ENCODE assay signal across 22 cellular contexts in the genomic region with DNA sequence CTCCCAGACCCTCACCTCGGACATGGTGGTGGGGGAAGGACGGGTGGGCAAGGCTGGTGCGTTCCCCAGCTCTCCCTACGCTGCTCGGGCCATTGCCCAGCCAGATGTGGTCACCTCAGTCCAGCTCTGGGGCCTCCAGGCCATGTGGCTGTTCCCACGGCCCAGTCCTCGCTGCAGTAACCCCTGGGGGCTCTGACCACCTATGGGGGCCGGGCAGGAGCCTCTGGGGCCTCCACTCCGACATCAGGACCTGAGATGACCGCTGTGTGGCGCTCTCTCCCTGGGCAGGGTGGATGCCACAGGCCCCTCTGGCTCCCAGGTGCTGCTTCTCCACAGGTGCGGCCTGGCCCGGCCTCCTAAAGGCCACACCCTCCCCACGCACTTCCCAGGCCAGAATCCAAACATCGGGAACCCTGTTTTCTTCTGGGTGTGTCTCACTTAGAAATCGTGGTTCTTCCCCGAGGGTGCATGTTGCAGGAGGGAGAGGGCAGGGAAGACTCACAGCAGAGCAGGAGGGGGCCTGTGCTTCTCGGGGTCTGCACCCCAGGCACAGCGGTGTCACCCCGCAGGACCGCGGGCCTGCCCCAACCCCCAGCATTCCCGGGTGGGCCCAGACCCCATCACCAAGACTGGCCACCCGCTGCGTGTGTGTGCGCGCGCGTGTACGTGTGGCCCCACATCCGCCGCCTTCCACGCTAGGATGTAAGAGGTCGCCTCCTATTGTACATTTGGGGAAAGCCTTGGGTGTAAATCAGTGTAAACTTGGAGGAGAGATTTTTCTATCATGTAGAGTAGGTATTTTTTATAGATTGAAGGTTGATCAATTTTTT. TPM values are rescaled to one million over a fixed set of nuclear protein-coding genes. Genes with fewer than 3 reads are reported as not detected.
DNase-seq lines count a peak whose midpoint lies in the region; ATAC-seq, FAIRE-seq and TF ChIP-seq lines count a peak whose summit lies in the region.
"Had no signal": no experiment of that assay in that cellular context is flagged by ENCODE, and none has a peak within 500 bp of the region (broad histone marks: within the 10 kb centered on the region; RNA-seq: fewer than 3 reads in every experiment).

No MANE protein-coding gene starts in this region.

- H3K4me1 Mint-ChIP-seq in activated CD4-positive, alpha-beta memory T cell treated with anti-CD3 and anti-CD28 coated beads for 36 hours (ENCODE audit: low read depth) = peaks cover 23% of the 10 kb centered on the region

- H3K14ac ChIP-seq in IMR-90 (replicated peaks; ENCODE audit: low read depth, low read length) = no peak overlapping the region

- H3K4me2 ChIP-seq in IMR-90 (ENCODE audit: low read depth, low read length) = no peak overlapping the region
- no peak overlapping the region for H3K4me2 ChIP-seq in endothelial cell of umbilical vein (ENCODE audit: insufficient read depth, low read length)

- H3K36me3 ChIP-seq in BJ (ENCODE audit: control insufficient read depth, insufficient read depth, low read length) (peaks cover 21% of the 10 kb centered on the region), IMR-90 (ENCODE audit: control insufficient read depth, insufficient read depth, low read length) (peaks cover 32% of the 10 kb centered on the region), endothelial cell of umbilical vein (ENCODE audit: control insufficient read depth in 2 of 2, extremely low read depth in 1 of 2, insufficient read depth in 2 of 2, low read length in 2 of 2) (peaks cover 0 to 17% of the 10 kb centered on the region in 2 experiments), mesodermal cell (ENCODE audit: control insufficient read depth, insufficient read depth, low read length) (peaks cover 33% of the 10 kb centered on the region)

- H3K79me1 ChIP-seq in IMR-90 (ENCODE audit: low read depth in 1 of 2, low read length in 2 of 2) = peaks cover 7 to 43% of the 10 kb centered on the region in 2 experiments; a peak in 2 of 4 replicates

- H2AK5ac ChIP-seq in IMR-90 (ENCODE audit: low read depth, low read length) = no peak overlapping the region

- H3K4me1 ChIP-seq in IMR-90 (ENCODE audit: control insufficient read depth, insufficient read depth, low read length) = peaks cover 15% of the 10 kb centered on the region
- peaks cover 18% of the 10 kb centered on the region for H3K4me1 ChIP-seq in endothelial cell of umbilical vein (ENCODE audit: control insufficient read depth, extremely low read depth, insufficient read depth, low read length)
- peaks cover 14% of the 10 kb centered on the region for H3K4me1 ChIP-seq in mesodermal cell (ENCODE audit: control insufficient read depth, insufficient read depth, low read length, poor library complexity, severe bottlenecking)

- WGBS in IMR-90 (ENCODE audit: extremely low coverage in 2 of 2, insufficient read length in 1 of 2), 2 experiments = 91% methylated on average over 6 of the region's 34 CpGs; no CpG with 5 or more reads in 1 of the 2 experiments
- 90 to 94% methylated on average over 21 to 28 of the region's 34 CpGs for WGBS in mesodermal cell (ENCODE audit: insufficient coverage in 2 of 2), 2 experiments

- DNase-seq in BJ (ENCODE audit: low read depth) (no peak), IMR-90 (no peak), endothelial cell of umbilical vein (ENCODE audit: low read depth, low spot score) (no peak), left cardiac atrium (no peak)
- DNase-seq in activated CD4-positive, alpha-beta memory T cell treated with anti-CD3 and anti-CD28 coated beads for 36 hours = no peak
- DNase-seq: activated T-cell treated with anti-CD3 and anti-CD28 coated beads, Interleukin-2, amount 50 U/mL, for 48 hours; CD8-positive, alpha-beta T cell; effector CD4-positive, alpha-beta T cell; naive thymus-derived CD8-positive, alpha-beta T cell; NCI-H2029 treated with DMSO at 0.1 percent for 48 hours; NCI-H510A treated with DMSO at 0.1 percent for 48 hours; stimulated activated naive CD4-positive, alpha-beta T cell treated with Interleukin-2 at 50 U/mL for 16 hours had no signal

- 0 out of 2 replicates have a peak, but pooled peaks have one; percentile 6 for TF ChIP-seq CTCF in BJ (IDR thresholded peaks at IDR 0.05; ENCODE audit: insufficient read depth, low read depth, low read length)
- TF ChIP-seq CTCF in IMR-90 (conservative IDR thresholded peaks at IDR 0.05; ENCODE audit: low read depth, low read length) = no peak
- peak in 1 of 2 donors; percentile 14 for TF ChIP-seq CTCF in endothelial cell of umbilical vein (IDR thresholded peaks at IDR 0.05; ENCODE audit: extremely low read depth in 1 of 2, insufficient read depth in 1 of 2, low read depth in 1 of 2, low read length in 2 of 2)

- peaks cover 3% of the 10 kb centered on the region for H3K36me3 Mint-ChIP-seq in activated CD4-positive, alpha-beta memory T cell treated with anti-CD3 and anti-CD28 coated beads for 36 hours
- H3K36me3 Mint-ChIP-seq: naive thymus-derived CD8-positive, alpha-beta T cell had no signal

- H2BK120ac ChIP-seq in IMR-90 (ENCODE audit: low read depth, low read length) = no peak overlapping the region

- H3K27me3 ChIP-seq in BJ (ENCODE audit: control insufficient read depth, insufficient read depth, low read length) (no peaks in the 10 kb centered on the region), IMR-90 (ENCODE audit: control insufficient read depth, insufficient read depth, low read length) (no peaks in the 10 kb centered on the region), endothelial cell of umbilical vein (ENCODE audit: control insufficient read depth in 2 of 2, insufficient read depth in 2 of 2, low read length in 2 of 2) (no peaks in the 10 kb centered on the region)

- no peak overlapping the region for H3K4me3 Mint-ChIP-seq in activated CD4-positive, alpha-beta memory T cell treated with anti-CD3 and anti-CD28 coated beads for 36 hours
- H3K4me3 Mint-ChIP-seq: activated naive CD8-positive, alpha-beta T cell; CD8-positive, alpha-beta T cell; naive thymus-derived CD8-positive, alpha-beta T cell had no signal

- TF ChIP-seq POLR2A in IMR-90 (IDR thresholded peaks at IDR 0.05; ENCODE audit: low read depth, low read length) (no peak), endothelial cell of umbilical vein (IDR thresholded peaks at IDR 0.05; ENCODE audit: low read depth, low read length) (no peak)

- no peak for FAIRE-seq in endothelial cell of umbilical vein (lab: Jason Lieb, UNC)
- FAIRE-seq: GM12878, TTC549 had no signal

- no peak overlapping the region for H3K23ac ChIP-seq in IMR-90 (ENCODE audit: low read depth, low read length)

- H3K9me3 Mint-ChIP-seq in activated CD4-positive, alpha-beta memory T cell treated with anti-CD3 and anti-CD28 coated beads for 36 hours = no peaks in the 10 kb centered on the region
- H3K9me3 Mint-ChIP-seq: CD8-positive, alpha-beta T cell; naive thymus-derived CD8-positive, alpha-beta T cell had no signal

- H3K18ac ChIP-seq in IMR-90 (ENCODE audit: low read depth, low read length) = no peak overlapping the region

- no peak overlapping the region for H2BK15ac ChIP-seq in IMR-90 (ENCODE audit: low read depth, low read length)

- peaks cover 7% of the 10 kb centered on the region for H3K79me2 ChIP-seq in endothelial cell of umbilical vein (ENCODE audit: control insufficient read depth, insufficient read depth, low read length)

- H3K9ac ChIP-seq in IMR-90 (ENCODE audit: low read depth, low read length) = no peak overlapping the region
- H3K9ac ChIP-seq in endothelial cell of umbilical vein (replicated peaks; ENCODE audit: extremely low read depth, insufficient read depth, low read length) = no peak overlapping the region

- CTCF ChIA-PET in BJ (lab: Yijun Ruan, JAX) (interaction anchor here (0.8 kb wide), 1 partner anchor 34 kb away, joined by 3 read pairs; no protein-coding TSS in a partner anchor), IMR-90 (lab: Yijun Ruan, JAX) (interaction anchor here (0.5 kb wide), 1 partner anchor 162 kb away, joined by 3 read pairs; no protein-coding TSS in a partner anchor), endothelial cell of umbilical vein (lab: Charles Lee) (no interaction called here)
- CTCF ChIA-PET in activated CD4-positive, alpha-beta memory T cell treated with anti-CD3 and anti-CD28 coated beads for 36 hours (lab: Charles Lee) = no interaction called here

- intact Hi-C loops in IMR-90 (cut with micrococcal nuclease) (no loop called here), endothelial cell of umbilical vein (cut with micrococcal nuclease) (no loop called here), left cardiac atrium (cut with DNase I) (no loop called here)
- intact Hi-C loops in activated CD4-positive, alpha-beta memory T cell treated with anti-CD3 and anti-CD28 coated beads for 36 hours (cut with micrococcal nuclease) = no loop called here

- no peaks in the 10 kb centered on the region for H3K9me3 ChIP-seq in IMR-90 (ENCODE audit: control insufficient read depth, insufficient read depth, low read length)
- no peaks in the 10 kb centered on the region for H3K9me3 ChIP-seq in endothelial cell of umbilical vein (replicated peaks; ENCODE audit: control insufficient read depth, insufficient read depth, low read length)
- no peaks in the 10 kb centered on the region for H3K9me3 ChIP-seq in mesodermal cell (ENCODE audit: control insufficient read depth, low read length)

- H2AK9ac ChIP-seq in IMR-90 (replicated peaks; ENCODE audit: low read depth, low read length, poor library complexity) = peak overlapping the region; percentile 76

- TF ChIP-seq RAD21 in IMR-90 (IDR thresholded peaks at IDR 0.05; ENCODE audit: low read length) = no peak

- H2BK5ac ChIP-seq in IMR-90 (ENCODE audit: low read depth, low read length, poor library complexity, severe bottlenecking) = no peak overlapping the region

- no peak for ATAC-seq in IMR-90 (ENCODE audit: low read depth)
- no peak for ATAC-seq in HG03432 (IDR thresholded peaks at IDR 0.05; ENCODE audit: unreplicated experiment)
- ATAC-seq in HG02763 (IDR thresholded peaks at IDR 0.05; ENCODE audit: unreplicated experiment) = no peak
- ATAC-seq in left cardiac atrium = no peak
- ATAC-seq: CD8-positive, alpha-beta T cell; GM12878; naive thymus-derived CD8-positive, alpha-beta T cell; SK-N-SH treated with all-trans-retinoic acid at 6 μM for 48 hours had no signal

- H3K27me3 Mint-ChIP-seq in activated CD4-positive, alpha-beta memory T cell treated with anti-CD3 and anti-CD28 coated beads for 36 hours = no peaks in the 10 kb centered on the region
- H3K27me3 Mint-ChIP-seq: activated naive CD8-positive, alpha-beta T cell; naive thymus-derived CD8-positive, alpha-beta T cell had no signal

- H4K8ac ChIP-seq in IMR-90 (ENCODE audit: low read depth in 2 of 2, low read length in 2 of 2) = no peak overlapping the region

- peaks cover 34% of the 10 kb centered on the region for H4K20me1 ChIP-seq in IMR-90 (ENCODE audit: insufficient read depth, low read length)
- H4K20me1 ChIP-seq in endothelial cell of umbilical vein (replicated peaks; ENCODE audit: control insufficient read depth, extremely low read depth, insufficient read depth, low read length) = no peaks in the 10 kb centered on the region

- dilution Hi-C loops in IMR-90 (cut with HindIII; ENCODE audit: low sequenced_read_pairs, unreplicated experiment) (no loop called here), endothelial cell of umbilical vein (cut with MboI; ENCODE audit: extremely low pct_ligation_motif_present, low sequenced_read_pairs) (no loop called here)

- in situ Hi-C loops in IMR-90 (cut with MboI; ENCODE audit: low sequenced_read_pairs) = no loop called here

- H3K27ac Mint-ChIP-seq in activated CD4-positive, alpha-beta memory T cell treated with anti-CD3 and anti-CD28 coated beads for 36 hours = no peak overlapping the region
- H3K27ac Mint-ChIP-seq: activated naive CD8-positive, alpha-beta T cell; CD8-positive, alpha-beta T cell; naive thymus-derived CD8-positive, alpha-beta T cell had no signal

- H3K27ac ChIP-seq in IMR-90 (ENCODE audit: insufficient read depth, low read length) (no peak overlapping the region), endothelial cell of umbilical vein (ENCODE audit: insufficient read depth, low read depth, low read length) (no peak overlapping the region), mesodermal cell (ENCODE audit: low read depth, low read length, severe bottlenecking) (peak overlapping the region; percentile 23)

- POLR2A ChIA-PET in BJ (lab: Charles Lee) = no interaction called here
- POLR2A ChIA-PET in IMR-90 (lab: Charles Lee; ENCODE audit: unreplicated experiment) = no interaction called here
- POLR2A ChIA-PET in endothelial cell of umbilical vein (lab: Charles Lee) = interaction anchor here (0.5 kb wide), 1 partner anchor 119 kb away, joined by 3 read pairs; no protein-coding TSS in a partner anchor
- POLR2A ChIA-PET in activated CD4-positive, alpha-beta memory T cell treated with anti-CD3 and anti-CD28 coated beads for 36 hours (lab: Charles Lee) = no interaction called here

- no peak overlapping the region for H3K4me3 ChIP-seq in BJ (ENCODE audit: low read depth, low read length)
- no peak overlapping the region for H3K4me3 ChIP-seq in IMR-90 (ENCODE audit: insufficient read depth, low read depth, low read length)
- H3K4me3 ChIP-seq in endothelial cell of umbilical vein (replicated peaks in 1 of 3; ENCODE audit: insufficient read depth in 1 of 3, low read depth in 1 of 3, low read length in 3 of 3) = no peak overlapping the region
- no peak overlapping the region for H3K4me3 ChIP-seq in mesodermal cell (ENCODE audit: extremely low read depth, insufficient read depth, low read length, poor library complexity, severe bottlenecking)
- H3K4me3 ChIP-seq: GM12878 had no signal

- H3K9me1 ChIP-seq in IMR-90 (ENCODE audit: insufficient read depth, low read length) = peaks cover 6% of the 10 kb centered on the region; the same call in 1 of the 2 replicates
- no peaks in the 10 kb centered on the region for H3K9me1 ChIP-seq in endothelial cell of umbilical vein (replicated peaks; ENCODE audit: control insufficient read depth, extremely low read depth, insufficient read depth, low read length)

- no TSS peak for BruUV-seq in IMR-90 (replicated peaks; lab: Mats Ljungman, UMichigan)
- BruUV-seq in endothelial cell of umbilical vein (replicated peaks; lab: Mats Ljungman, UMichigan) = TSS peak; percentile 45

- no peak overlapping the region for H4K5ac ChIP-seq in IMR-90 (ENCODE audit: low read depth, low read length)

- no peak overlapping the region for H4K91ac ChIP-seq in IMR-90 (ENCODE audit: insufficient read depth, low read depth, low read length)

- H2AFZ ChIP-seq in IMR-90 (replicated peaks; ENCODE audit: low read length, poor library complexity) = peak overlapping the region; percentile 21
- no peak overlapping the region for H2AFZ ChIP-seq in endothelial cell of umbilical vein (ENCODE audit: low read depth, low read length)

- H2BK20ac ChIP-seq in IMR-90 (ENCODE audit: low read depth, low read length) = no peak overlapping the region

- no peak overlapping the region for H3K56ac ChIP-seq in IMR-90 (ENCODE audit: extremely low read depth, insufficient read depth, low read length)

- no peak overlapping the region for H3K4ac ChIP-seq in IMR-90 (ENCODE audit: low read depth, low read length)

RNA-seq across cellular contexts. Expression of a gene that starts 5.9 kb away (rescaled TPM):
- 8.4 and 12.9 TPM in 2 replicates for polyA plus RNA-seq in BJ (2011; rRNA removed)
- 6.6 and 11.6 TPM in 2 replicates for polyA minus RNA-seq in BJ (2011; rRNA and poly(A)+ RNA removed)
- total RNA-seq in IMR-90 (2012; rRNA removed) = 9.3 and 11.4 TPM in 2 replicates
- 24.3 and 36.0 TPM in 2 replicates for polyA plus RNA-seq in IMR-90 (2012; rRNA removed)
- polyA plus RNA-seq in IMR-90 (2012; cell fraction: cytosol; rRNA removed) = 13.9 and 31.3 TPM in 2 replicates
- polyA plus RNA-seq in IMR-90 (2012; cell fraction: nucleus; rRNA removed; ENCODE audit: low replicate concordance) = 73.5 and 220 TPM in 2 replicates
- total RNA-seq in endothelial cell of umbilical vein = 65.0 and 70.1 TPM in 2 replicates
- 33.9 and 48.6 TPM in 2 replicates for polyA plus RNA-seq in endothelial cell of umbilical vein
- 14.6 and 22.7 TPM in 2 replicates for polyA plus RNA-seq in endothelial cell of umbilical vein (2011; cell fraction: cytosol; rRNA removed)
- polyA plus RNA-seq in endothelial cell of umbilical vein (2011; cell fraction: nucleus; rRNA removed) = 63.6 and 68.1 TPM in 2 replicates
- 20.7 and 35.9 TPM in 2 replicates for polyA plus RNA-seq in endothelial cell of umbilical vein (2012)
- 17.2 and 27.8 TPM in 2 replicates for polyA minus RNA-seq in endothelial cell of umbilical vein
- polyA minus RNA-seq in endothelial cell of umbilical vein (2011; cell fraction: cytosol; rRNA and poly(A)+ RNA removed) = 47.6 TPM
- 21.5 and 36.2 TPM in 2 replicates for polyA minus RNA-seq in endothelial cell of umbilical vein (2011; cell fraction: nucleus; rRNA and poly(A)+ RNA removed)
- polyA plus RNA-seq in mesodermal cell (2013, experiment 1 of 2) = 23.8 TPM
- polyA plus RNA-seq in mesodermal cell (2013, experiment 2 of 2) = 20.1 TPM
- total RNA-seq in left cardiac atrium = 10 to 100 TPM; 19.2 to 25.8 TPM
- total RNA-seq in activated CD4-positive, alpha-beta memory T cell treated with anti-CD3 and anti-CD28 coated beads for 36 hours = 10 to 100 TPM; 69.7 to 76.2 TPM

RNA-seq across cellular contexts. Expression of a gene that starts 38.6 kb away (rescaled TPM):
- not detected in 2 replicates for polyA plus RNA-seq in BJ (2011; rRNA removed)
- polyA minus RNA-seq in BJ (2011; rRNA and poly(A)+ RNA removed) = not detected in 2 replicates
- total RNA-seq in IMR-90 (2012; rRNA removed) = not detected in 2 replicates
- polyA plus RNA-seq in IMR-90 (2012; rRNA removed) = not detected in 2 replicates
- polyA plus RNA-seq in IMR-90 (2012; cell fraction: cytosol; rRNA removed) = not detected in 2 replicates
- 0.05 and 0.09 TPM in 2 replicates for polyA plus RNA-seq in IMR-90 (2012; cell fraction: nucleus; rRNA removed; ENCODE audit: low replicate concordance)
- not detected in 2 replicates for total RNA-seq in endothelial cell of umbilical vein
- polyA plus RNA-seq in endothelial cell of umbilical vein = not detected in 2 replicates
- not detected in 2 replicates for polyA plus RNA-seq in endothelial cell of umbilical vein (2011; cell fraction: cytosol; rRNA removed)
- not detected in 2 replicates for polyA plus RNA-seq in endothelial cell of umbilical vein (2011; cell fraction: nucleus; rRNA removed)
- not detected in 2 replicates for polyA plus RNA-seq in endothelial cell of umbilical vein (2012)
- polyA minus RNA-seq in endothelial cell of umbilical vein = not detected in 2 replicates
- polyA minus RNA-seq in endothelial cell of umbilical vein (2011; cell fraction: cytosol; rRNA and poly(A)+ RNA removed) = not detected
- not detected in 2 replicates for polyA minus RNA-seq in endothelial cell of umbilical vein (2011; cell fraction: nucleus; rRNA and poly(A)+ RNA removed)
- polyA plus RNA-seq in mesodermal cell (2013, experiment 1 of 2) = not detected
- polyA plus RNA-seq in mesodermal cell (2013, experiment 2 of 2) = not detected
- total RNA-seq in left cardiac atrium = not detected
- total RNA-seq in activated CD4-positive, alpha-beta memory T cell treated with anti-CD3 and anti-CD28 coated beads for 36 hours = not detected
- total RNA-seq: CD8-positive, alpha-beta T cell; GM12878; liver; naive thymus-derived CD8-positive, alpha-beta T cell; posterior vena cava; ureter had no signal
- polyA plus RNA-seq: GM12878; liver; naive thymus-derived CD8-positive, alpha-beta T cell had no signal

RNA-seq across cellular contexts. Expression of a gene that starts 45.2 kb away (rescaled TPM):
- polyA plus RNA-seq in BJ (2011; rRNA removed) = 0.31 and 0.66 TPM in 2 replicates
- polyA minus RNA-seq in BJ (2011; rRNA and poly(A)+ RNA removed) = 0.15 and 0.24 TPM in 2 replicates
- total RNA-seq in IMR-90 (2012; rRNA removed) = 0.56 and 0.72 TPM in 2 replicates
- polyA plus RNA-seq in IMR-90 (2012; rRNA removed) = 0.65 and 0.84 TPM in 2 replicates
- polyA plus RNA-seq in IMR-90 (2012; cell fraction: cytosol; rRNA removed) = 0.76 and 1.4 TPM in 2 replicates
- 1.3 and 2.4 TPM in 2 replicates for polyA plus RNA-seq in IMR-90 (2012; cell fraction: nucleus; rRNA removed; ENCODE audit: low replicate concordance)
- 0.30 and 0.73 TPM in 2 replicates for total RNA-seq in endothelial cell of umbilical vein
- 0.94 and 0.96 TPM in 2 replicates for polyA plus RNA-seq in endothelial cell of umbilical vein
- polyA plus RNA-seq in endothelial cell of umbilical vein (2011; cell fraction: cytosol; rRNA removed) = 0.40 and 0.55 TPM in 2 replicates
- 0.61 and 0.97 TPM in 2 replicates for polyA plus RNA-seq in endothelial cell of umbilical vein (2011; cell fraction: nucleus; rRNA removed)
- 0.44 and 0.56 TPM in 2 replicates for polyA plus RNA-seq in endothelial cell of umbilical vein (2012)
- polyA minus RNA-seq in endothelial cell of umbilical vein = 0.42 TPM in 1 of 2 replicates, not detected in the other
- not detected for polyA minus RNA-seq in endothelial cell of umbilical vein (2011; cell fraction: cytosol; rRNA and poly(A)+ RNA removed)
- polyA minus RNA-seq in endothelial cell of umbilical vein (2011; cell fraction: nucleus; rRNA and poly(A)+ RNA removed) = 0.34 and 0.38 TPM in 2 replicates
- 1.1 TPM for polyA plus RNA-seq in mesodermal cell (2013, experiment 1 of 2)
- polyA plus RNA-seq in mesodermal cell (2013, experiment 2 of 2) = 1.7 TPM
- under 1 TPM; 0.10 to 0.97 TPM for total RNA-seq in left cardiac atrium
- total RNA-seq in activated CD4-positive, alpha-beta memory T cell treated with anti-CD3 and anti-CD28 coated beads for 36 hours = under 1 TPM; 0.31 to 0.45 TPM

RNA-seq across cellular contexts. Expression of a gene that starts 48.2 kb away (rescaled TPM):
- polyA plus RNA-seq in BJ (2011; rRNA removed) (15.4 and 26.6 TPM in 2 replicates), IMR-90 (2012; rRNA removed) (36.8 and 40.5 TPM in 2 replicates), endothelial cell of umbilical vein (66.9 and 82.9 TPM in 2 replicates)
- 16.2 and 27.6 TPM in 2 replicates for polyA minus RNA-seq in BJ (2011; rRNA and poly(A)+ RNA removed)
- total RNA-seq in IMR-90 (2012; rRNA removed) (5.9 and 7.2 TPM in 2 replicates), endothelial cell of umbilical vein (56.8 and 67.7 TPM in 2 replicates), left cardiac atrium (10 to 100 TPM; 19.1 to 21.3 TPM)
- polyA plus RNA-seq in IMR-90 (2012; cell fraction: cytosol; rRNA removed) = 16.5 and 38.0 TPM in 2 replicates
- 111 and 325 TPM in 2 replicates for polyA plus RNA-seq in IMR-90 (2012; cell fraction: nucleus; rRNA removed; ENCODE audit: low replicate concordance)
- 30.5 and 46.1 TPM in 2 replicates for polyA plus RNA-seq in endothelial cell of umbilical vein (2011; cell fraction: cytosol; rRNA removed)
- polyA plus RNA-seq in endothelial cell of umbilical vein (2011; cell fraction: nucleus; rRNA removed) = 108 and 124 TPM in 2 replicates
- 21.3 and 30.6 TPM in 2 replicates for polyA plus RNA-seq in endothelial cell of umbilical vein (2012)
- 42.4 and 65.2 TPM in 2 replicates for polyA minus RNA-seq in endothelial cell of umbilical vein
- polyA minus RNA-seq in endothelial cell of umbilical vein (2011; cell fraction: cytosol; rRNA and poly(A)+ RNA removed) = 51.1 TPM
- 30.8 and 49.5 TPM in 2 replicates for polyA minus RNA-seq in endothelial cell of umbilical vein (2011; cell fraction: nucleus; rRNA and poly(A)+ RNA removed)
- 48.4 TPM for polyA plus RNA-seq in mesodermal cell (2013, experiment 1 of 2)
- 36.6 TPM for polyA plus RNA-seq in mesodermal cell (2013, experiment 2 of 2)
- 10 to 100 TPM; 24.2 to 26.2 TPM for total RNA-seq in activated CD4-positive, alpha-beta memory T cell treated with anti-CD3 and anti-CD28 coated beads for 36 hours

Comparison
In these comparisons a context has a peak if more than half of its experiments do, and no peak if none do; other contexts are left out.
1. CTCF ChIA-PET loops: an anchor here in BJ (0.8 kb wide) and IMR-90 (0.5 kb wide); none called in endothelial cell of umbilical vein and activated CD4-positive, alpha-beta memory T cell treated with anti-CD3 and anti-CD28 coated beads for 36 hours.